In genomic region chr2:158191569-158191968, GRCh38 we compare ENCODE assay signal across 8 cellular contexts.
DNase-seq lines count a peak whose midpoint lies in the region; ATAC-seq, FAIRE-seq and TF ChIP-seq lines count a peak whose summit lies in the region.

No MANE protein-coding gene starts in this region.

- H3K9me3 ChIP-seq in right cardiac atrium (ENCODE audit: control insufficient read depth, low read length) (no peaks in the 10 kb centered on the region), uterus (no peaks in the 10 kb centered on the region), pancreas (no peaks in the 10 kb centered on the region), psoas muscle (no peaks in the 10 kb centered on the region)

- intact Hi-C loops in right cardiac atrium (cut with DNase I) (no loop called here), Right ventricle myocardium superior (cut with DNase I) (no loop called here), uterus (cut with DNase I; ENCODE audit: low total_unique reads) (no loop called here), pancreas (cut with DNase I) (no loop called here), psoas muscle (cut with DNase I) (no loop called here)

- no peak for TF ChIP-seq CTCF in chondrocyte (IDR thresholded peaks at IDR 0.05)
- TF ChIP-seq CTCF in uterus (IDR thresholded peaks at IDR 0.05): no peak
- no peak for TF ChIP-seq CTCF in pancreas (IDR thresholded peaks at IDR 0.05)
- no peak for TF ChIP-seq CTCF in RWPE1 (conservative IDR thresholded peaks at IDR 0.05; ENCODE audit: low read depth)
- TF ChIP-seq CTCF in psoas muscle (IDR thresholded peaks at IDR 0.05): no peak

- H3K27ac ChIP-seq in right cardiac atrium (ENCODE audit: low read length) (no peak overlapping the region), uterus (peak overlapping the region; percentile 44 to 55), pancreas (peak overlapping the region in 1 of 4 donors; percentile 17), RWPE1 (no peak overlapping the region), psoas muscle (no peak overlapping the region)

- peak overlapping the region; percentile 84 for H3K27ac Mint-ChIP-seq in chondrocyte (ENCODE audit: unreplicated experiment)

- H3K27me3 Mint-ChIP-seq in chondrocyte (ENCODE audit: low read depth): no peaks in the 10 kb centered on the region

- DNase-seq in right cardiac atrium: no peak
- DNase-seq in Right ventricle myocardium superior: no peak
- no peak for DNase-seq in chondrocyte (ENCODE audit: low spot score)
- no peak for DNase-seq in uterus
- DNase-seq in pancreas: no peak
- DNase-seq in RWPE1 (ENCODE audit: low spot score): no peak
- no peak for DNase-seq in psoas muscle

- H3K36me3 ChIP-seq in uterus (no peaks in the 10 kb centered on the region), pancreas (no peaks in the 10 kb centered on the region), psoas muscle (ENCODE audit: insufficient read depth in 1 of 2, low read depth in 1 of 2) (no peaks in the 10 kb centered on the region)

- no peaks in the 10 kb centered on the region for H3K36me3 Mint-ChIP-seq in chondrocyte (ENCODE audit: low read depth)

- H3K4me1 ChIP-seq in right cardiac atrium (ENCODE audit: control insufficient read depth, insufficient read depth, low read length): no peaks in the 10 kb centered on the region
- H3K4me1 ChIP-seq in uterus: no peaks in the 10 kb centered on the region
- H3K4me1 ChIP-seq in pancreas: peaks cover 0 to 4% (median 0%) of the 10 kb centered on the region in 3 donors
- no peaks in the 10 kb centered on the region for H3K4me1 ChIP-seq in psoas muscle

- H3K27me3 ChIP-seq in right cardiac atrium (ENCODE audit: control insufficient read depth, insufficient read depth) (no peaks in the 10 kb centered on the region), uterus (no peaks in the 10 kb centered on the region), pancreas (no peaks in the 10 kb centered on the region), psoas muscle (ENCODE audit: insufficient read depth in 3 of 3, low read length in 2 of 3) (no peaks in the 10 kb centered on the region)

- ATAC-seq in right cardiac atrium: peak; percentile 57 to 85
- ATAC-seq in Right ventricle myocardium superior (ENCODE audit: poor library complexity): no peak
- peak; percentile 26 for ATAC-seq in HG03135 (IDR thresholded peaks at IDR 0.05; ENCODE audit: unreplicated experiment)
- no peak for ATAC-seq in pancreas
- no peak for ATAC-seq in psoas muscle

- H3K4me3 ChIP-seq in right cardiac atrium (ENCODE audit: low read length) (peak overlapping the region; percentile 38), uterus (peak overlapping the region in 1 of 2 donors; percentile 16), pancreas (no peak overlapping the region), psoas muscle (no peak overlapping the region)

- CTCF ChIA-PET in RWPE1 (lab: Yijun Ruan, JAX): no interaction called here

- TF ChIP-seq POLR2A in uterus (IDR thresholded peaks at IDR 0.05): no peak

- peaks cover 30% of the 10 kb centered on the region for H3K4me1 Mint-ChIP-seq in chondrocyte (ENCODE audit: low read depth)

- POLR2A ChIA-PET in RWPE1 (lab: Yijun Ruan, JAX; ENCODE audit: low non-redundant PET): no interaction called here

- no peak for FAIRE-seq in pancreas (lab: Jason Lieb, UNC)

- H3K9me3 Mint-ChIP-seq in chondrocyte (ENCODE audit: low read depth): no peaks in the 10 kb centered on the region

- WGBS in right cardiac atrium: 32% methylated on average over 2 of the region's 2 CpGs
- 30 to 31% methylated on average over 2 of the region's 2 CpGs for WGBS in pancreas, 2 donors
- 4 to 7% (median 5%) methylated on average over 2 of the region's 2 CpGs for WGBS in psoas muscle, 3 donors

- peak overlapping the region; percentile 59 for H3K4me3 Mint-ChIP-seq in chondrocyte (ENCODE audit: unreplicated experiment)

Comparison
In these comparisons a context has a peak if more than half of its experiments do, and no peak if none do; other contexts are left out.
1. ATAC-seq: peak in right cardiac atrium (2 of 2) and HG03135 (single experiment); none in Right ventricle myocardium superior (single experiment), pancreas (0 of 4) and psoas muscle (0 of 4).
2. H3K27ac ChIP-seq: peak in uterus (2 of 2); none in right cardiac atrium (single experiment), RWPE1 (single experiment) and psoas muscle (single experiment).